In genomic region chr4:132334081-132334480, GRCh38 we compare ENCODE assay signal across 20 cellular contexts.
DNase-seq lines count a peak whose midpoint lies in the region; ATAC-seq, FAIRE-seq and TF ChIP-seq lines count a peak whose summit lies in the region.
"Had no signal": no experiment of that assay in that cellular context is flagged by ENCODE, and none has a peak within 500 bp of the region (broad histone marks: within the 10 kb centered on the region; RNA-seq: fewer than 3 reads in every experiment).

No MANE protein-coding gene starts in this region.

- H2AK5ac ChIP-seq in IMR-90 (ENCODE audit: low read depth, low read length) = no peak overlapping the region

- H3K4me3 ChIP-seq in ACC112 (ENCODE audit: low read depth, low read length) (peak overlapping the region; percentile 47; the same call in 1 of the 2 replicates), IMR-90 (ENCODE audit: insufficient read depth, low read depth, low read length) (no peak overlapping the region), bronchial epithelial cell (ENCODE audit: low read depth, low read length) (no peak overlapping the region), foreskin fibroblast (ENCODE audit: low read depth in 1 of 2, low read length in 2 of 2) (no peak overlapping the region), small intestine (ENCODE audit: low read depth in 1 of 2, low read length in 2 of 2) (no peak overlapping the region)
- H3K4me3 ChIP-seq: BLaER1 treated with 17β-estradiol and CSF1 and Interleukin-3, amounts not matched to agents 10 nM and 100 nM; GM12878 had no signal

- in situ Hi-C loops in IMR-90 (cut with MboI; ENCODE audit: low sequenced_read_pairs) = no loop called here

- H4K5ac ChIP-seq in IMR-90 (ENCODE audit: low read depth, low read length) = no peak overlapping the region

- peak; percentile 3 for DNase-seq in IMR-90
- DNase-seq in bronchial epithelial cell (ENCODE audit: low read depth) = peak; percentile 15
- peak; percentile 21 to 47 for DNase-seq in foreskin fibroblast
- no peak for DNase-seq in small intestine
- no peak for DNase-seq in stimulated activated CD4-positive, alpha-beta T cell treated with anti-CD3 and anti-CD28 coated beads, Interleukin-2, amount 100 ng/mL, for 48 hours
- no peak for DNase-seq in activated CD4-positive, alpha-beta T cell treated with anti-CD3 and anti-CD28 coated beads for 36 hours
- DNase-seq: CD8-positive, alpha-beta memory T cell; DMS79; GDM1; KG1; NCI-H1436; NCI-H2029; NCI-H524 had no signal

- H3K79me1 ChIP-seq in IMR-90 (ENCODE audit: low read depth in 1 of 2, low read length in 2 of 2) = no peaks in the 10 kb centered on the region

- H4K8ac ChIP-seq in IMR-90 (ENCODE audit: low read depth in 2 of 2, low read length in 2 of 2) = no peak overlapping the region

- no peak overlapping the region for H2BK15ac ChIP-seq in IMR-90 (ENCODE audit: low read depth, low read length)

- dilution Hi-C loops in IMR-90 (cut with HindIII; ENCODE audit: low sequenced_read_pairs, unreplicated experiment) = no loop called here

- H3K9ac ChIP-seq in IMR-90 (ENCODE audit: low read depth, low read length) = no peak overlapping the region
- H3K9ac ChIP-seq: BLaER1 treated with 17β-estradiol and CSF1 and Interleukin-3, amounts not matched to agents 10 nM and 100 nM had no signal

- no peak overlapping the region for H2BK5ac ChIP-seq in IMR-90 (ENCODE audit: low read depth, low read length, poor library complexity, severe bottlenecking)

- H3K27me3 ChIP-seq in ACC112 (ENCODE audit: insufficient read depth, low read length) (no peaks in the 10 kb centered on the region), IMR-90 (ENCODE audit: control insufficient read depth, insufficient read depth, low read length) (no peaks in the 10 kb centered on the region), bronchial epithelial cell (ENCODE audit: control insufficient read depth, insufficient read depth, low read length) (no peaks in the 10 kb centered on the region), small intestine (ENCODE audit: control insufficient read depth in 2 of 2, insufficient read depth in 2 of 2, low read length in 2 of 2) (no peaks in the 10 kb centered on the region)
- H3K27me3 ChIP-seq: BLaER1 treated with 17β-estradiol and CSF1 and Interleukin-3, amounts not matched to agents 10 nM and 100 nM had no signal

- H2AFZ ChIP-seq in ACC112 (ENCODE audit: low read length, unreplicated experiment) = peak overlapping the region; percentile 35
- no peak overlapping the region for H2AFZ ChIP-seq in IMR-90 (replicated peaks; ENCODE audit: low read length, poor library complexity)

- no peaks in the 10 kb centered on the region for H3K36me3 Mint-ChIP-seq in activated CD4-positive, alpha-beta T cell treated with anti-CD3 and anti-CD28 coated beads for 36 hours (ENCODE audit: low read depth)
- H3K36me3 Mint-ChIP-seq: CD8-positive, alpha-beta memory T cell had no signal

- H3K36me3 ChIP-seq in ACC112 (ENCODE audit: insufficient read depth, low read length) (no peaks in the 10 kb centered on the region), IMR-90 (ENCODE audit: control insufficient read depth, insufficient read depth, low read length) (no peaks in the 10 kb centered on the region), bronchial epithelial cell (ENCODE audit: control insufficient read depth, insufficient read depth, low read length) (no peaks in the 10 kb centered on the region), small intestine (ENCODE audit: control insufficient read depth in 2 of 2, insufficient read depth in 2 of 2, low read length in 2 of 2) (no peaks in the 10 kb centered on the region)
- H3K36me3 ChIP-seq: BLaER1 treated with 17β-estradiol and CSF1 and Interleukin-3, amounts not matched to agents 10 nM and 100 nM had no signal

- H3K4me1 Mint-ChIP-seq in activated CD4-positive, alpha-beta T cell treated with anti-CD3 and anti-CD28 coated beads for 36 hours = no peaks in the 10 kb centered on the region
- H3K4me1 Mint-ChIP-seq: CD8-positive, alpha-beta memory T cell had no signal

- no peak overlapping the region for H3K56ac ChIP-seq in IMR-90 (ENCODE audit: extremely low read depth, insufficient read depth, low read length)

- TF ChIP-seq RAD21 in IMR-90 (IDR thresholded peaks at IDR 0.05; ENCODE audit: low read length) = no peak

- H3K4me1 ChIP-seq in ACC112 (ENCODE audit: control insufficient read depth, insufficient read depth, low read length, unreplicated experiment) (peaks cover 22% of the 10 kb centered on the region), IMR-90 (ENCODE audit: control insufficient read depth, insufficient read depth, low read length) (no peaks in the 10 kb centered on the region), small intestine (ENCODE audit: control insufficient read depth in 2 of 2, insufficient read depth in 1 of 2, low read depth in 1 of 2, low read length in 1 of 2) (no peaks in the 10 kb centered on the region)
- H3K4me1 ChIP-seq: BLaER1 treated with 17β-estradiol and CSF1 and Interleukin-3, amounts not matched to agents 10 nM and 100 nM had no signal

- H3K4me2 ChIP-seq in IMR-90 (ENCODE audit: low read depth, low read length) = no peak overlapping the region
- H3K4me2 ChIP-seq: BLaER1 treated with 17β-estradiol and CSF1 and Interleukin-3, amounts not matched to agents 10 nM and 100 nM had no signal

- H3K4me3 Mint-ChIP-seq in activated CD4-positive, alpha-beta T cell treated with anti-CD3 and anti-CD28 coated beads for 36 hours = no peak overlapping the region
- H3K4me3 Mint-ChIP-seq: CD8-positive, alpha-beta memory T cell had no signal

- H2AK9ac ChIP-seq in IMR-90 (replicated peaks; ENCODE audit: low read depth, low read length, poor library complexity) = no peak overlapping the region

- no peak overlapping the region for H3K27ac Mint-ChIP-seq in activated CD4-positive, alpha-beta T cell treated with anti-CD3 and anti-CD28 coated beads for 36 hours
- H3K27ac Mint-ChIP-seq: CD8-positive, alpha-beta memory T cell had no signal

- BruUV-seq in IMR-90 (replicated peaks; lab: Mats Ljungman, UMichigan) = no TSS peak

- TF ChIP-seq CTCF in IMR-90 (conservative IDR thresholded peaks at IDR 0.05; ENCODE audit: low read depth, low read length) (no peak), bronchial epithelial cell (IDR thresholded peaks at IDR 0.05; ENCODE audit: insufficient read depth, low read length, severe bottlenecking) (no peak), foreskin fibroblast (IDR thresholded peaks at IDR 0.05; ENCODE audit: low read depth, low read length) (no peak)

- H3K27ac ChIP-seq in ACC112 (ENCODE audit: low read depth, low read length) = peak overlapping the region; percentile 88
- H3K27ac ChIP-seq in IMR-90 (ENCODE audit: insufficient read depth, low read length) = no peak overlapping the region
- H3K27ac ChIP-seq in small intestine (ENCODE audit: low read depth in 1 of 2, low read length in 1 of 2) = no peak overlapping the region
- H3K27ac ChIP-seq: BLaER1 treated with 17β-estradiol and CSF1 and Interleukin-3, amounts not matched to agents 10 nM and 100 nM had no signal

- no peak for TF ChIP-seq POLR2A in IMR-90 (IDR thresholded peaks at IDR 0.05; ENCODE audit: low read depth, low read length)

- WGBS in IMR-90 (ENCODE audit: extremely low coverage in 2 of 2, insufficient read length in 1 of 2), 2 experiments = no CpG with 5 or more reads among the region's 3 CpGs
- 26 to 52% (median 40%) methylated on average over 3 of the region's 3 CpGs for WGBS in small intestine, 3 donors

- H2BK20ac ChIP-seq in IMR-90 (ENCODE audit: low read depth, low read length) = no peak overlapping the region

- FAIRE-seq in bronchial epithelial cell (lab: Jason Lieb, UNC) (no peak), small intestine (lab: Jason Lieb, UNC) (no peak)
- FAIRE-seq: A204.1, D721Med, GM12878 had no signal

- no peak overlapping the region for H3K18ac ChIP-seq in IMR-90 (ENCODE audit: low read depth, low read length)

- H4K91ac ChIP-seq in IMR-90 (ENCODE audit: insufficient read depth, low read depth, low read length) = no peak overlapping the region

- no peaks in the 10 kb centered on the region for H3K79me2 ChIP-seq in ACC112 (ENCODE audit: control insufficient read depth, insufficient read depth, low read length, unreplicated experiment)

- no peak overlapping the region for H3K23ac ChIP-seq in IMR-90 (ENCODE audit: low read depth, low read length)

- H3K4ac ChIP-seq in IMR-90 (ENCODE audit: low read depth, low read length) = no peak overlapping the region

- ATAC-seq in IMR-90 (ENCODE audit: low read depth) (no peak), GM21717 (IDR thresholded peaks at IDR 0.05; ENCODE audit: unreplicated experiment) (no peak)
- ATAC-seq in activated CD4-positive, alpha-beta T cell treated with anti-CD3 and anti-CD28 coated beads for 36 hours = no peak
- ATAC-seq: HCT116 had no signal

- H4K20me1 ChIP-seq in IMR-90 (ENCODE audit: insufficient read depth, low read length) = no peaks in the 10 kb centered on the region
- H4K20me1 ChIP-seq: BLaER1 treated with 17β-estradiol and CSF1 and Interleukin-3, amounts not matched to agents 10 nM and 100 nM had no signal

- H3K9me3 Mint-ChIP-seq in activated CD4-positive, alpha-beta T cell treated with anti-CD3 and anti-CD28 coated beads for 36 hours (ENCODE audit: low read depth) = peaks cover 8% of the 10 kb centered on the region

- CTCF ChIA-PET in IMR-90 (lab: Yijun Ruan, JAX) = no interaction called here
- CTCF ChIA-PET in activated CD4-positive, alpha-beta T cell treated with anti-CD3 and anti-CD28 coated beads for 36 hours (lab: Charles Lee) = interaction anchor here (0.7 kb wide), 1 partner anchor 501 kb away, joined by 3 read pairs; no protein-coding TSS in a partner anchor

- H3K27me3 Mint-ChIP-seq in activated CD4-positive, alpha-beta T cell treated with anti-CD3 and anti-CD28 coated beads for 36 hours = no peaks in the 10 kb centered on the region
- H3K27me3 Mint-ChIP-seq: CD8-positive, alpha-beta memory T cell had no signal

- POLR2A ChIA-PET in IMR-90 (lab: Charles Lee; ENCODE audit: unreplicated experiment) = no interaction called here
- POLR2A ChIA-PET in activated CD4-positive, alpha-beta T cell treated with anti-CD3 and anti-CD28 coated beads for 36 hours (lab: Charles Lee) = no interaction called here

- intact Hi-C loops in IMR-90 (cut with micrococcal nuclease) = no loop called here
- intact Hi-C loops in activated CD4-positive, alpha-beta T cell treated with anti-CD3 and anti-CD28 coated beads for 36 hours (cut with DNase I, micrococcal nuclease) = no loop called here

- no peak overlapping the region for H3K14ac ChIP-seq in IMR-90 (replicated peaks; ENCODE audit: low read depth, low read length)

- H3K9me3 ChIP-seq in IMR-90 (ENCODE audit: control insufficient read depth, insufficient read depth, low read length) (no peaks in the 10 kb centered on the region), small intestine (ENCODE audit: control insufficient read depth, low read depth) (no peaks in the 10 kb centered on the region)

- H2BK120ac ChIP-seq in IMR-90 (ENCODE audit: low read depth, low read length) = no peak overlapping the region

- H3K9me1 ChIP-seq in IMR-90 (ENCODE audit: insufficient read depth, low read length) = no peaks in the 10 kb centered on the region

TF ChIP-seq in IMR-90, 13 proteins besides CTCF, POLR2A, EP300 and RAD21 (continues in another document):
- TF ChIP-seq MAFK (IDR thresholded peaks at IDR 0.05; ENCODE audit: low read depth, low read length) (no peak), FOS (IDR thresholded peaks at IDR 0.05; ENCODE audit: low read depth, low read length) (no peak)

Comparison
In these comparisons a context has a peak if more than half of its experiments do, and no peak if none do; other contexts are left out.
1. DNase-seq: peak in IMR-90 (single experiment), bronchial epithelial cell (single experiment) and foreskin fibroblast (2 of 2); none in small intestine (single experiment), stimulated activated CD4-positive, alpha-beta T cell treated with anti-CD3 and anti-CD28 coated beads, Interleukin-2, amount 100 ng/mL, for 48 hours (0 of 2) and activated CD4-positive, alpha-beta T cell treated with anti-CD3 and anti-CD28 coated beads for 36 hours (single experiment).